In genomic region chr7:104207731-104208420, GRCh38 we compare ENCODE assay signal across 1 cellular context.
TF ChIP-seq lines count a peak whose summit lies in the region.

Gene ORC5, minus strand, starts transcription at chr7:104208013. Its CDS starts 109 bp downstream, at chr7:104207904.

TF ChIP-seq in HepG2, 621 proteins besides CTCF, POLR2A, EP300 and RAD21 (continued from another document and continues in another):
- TF ChIP-seq, protein P1, sequence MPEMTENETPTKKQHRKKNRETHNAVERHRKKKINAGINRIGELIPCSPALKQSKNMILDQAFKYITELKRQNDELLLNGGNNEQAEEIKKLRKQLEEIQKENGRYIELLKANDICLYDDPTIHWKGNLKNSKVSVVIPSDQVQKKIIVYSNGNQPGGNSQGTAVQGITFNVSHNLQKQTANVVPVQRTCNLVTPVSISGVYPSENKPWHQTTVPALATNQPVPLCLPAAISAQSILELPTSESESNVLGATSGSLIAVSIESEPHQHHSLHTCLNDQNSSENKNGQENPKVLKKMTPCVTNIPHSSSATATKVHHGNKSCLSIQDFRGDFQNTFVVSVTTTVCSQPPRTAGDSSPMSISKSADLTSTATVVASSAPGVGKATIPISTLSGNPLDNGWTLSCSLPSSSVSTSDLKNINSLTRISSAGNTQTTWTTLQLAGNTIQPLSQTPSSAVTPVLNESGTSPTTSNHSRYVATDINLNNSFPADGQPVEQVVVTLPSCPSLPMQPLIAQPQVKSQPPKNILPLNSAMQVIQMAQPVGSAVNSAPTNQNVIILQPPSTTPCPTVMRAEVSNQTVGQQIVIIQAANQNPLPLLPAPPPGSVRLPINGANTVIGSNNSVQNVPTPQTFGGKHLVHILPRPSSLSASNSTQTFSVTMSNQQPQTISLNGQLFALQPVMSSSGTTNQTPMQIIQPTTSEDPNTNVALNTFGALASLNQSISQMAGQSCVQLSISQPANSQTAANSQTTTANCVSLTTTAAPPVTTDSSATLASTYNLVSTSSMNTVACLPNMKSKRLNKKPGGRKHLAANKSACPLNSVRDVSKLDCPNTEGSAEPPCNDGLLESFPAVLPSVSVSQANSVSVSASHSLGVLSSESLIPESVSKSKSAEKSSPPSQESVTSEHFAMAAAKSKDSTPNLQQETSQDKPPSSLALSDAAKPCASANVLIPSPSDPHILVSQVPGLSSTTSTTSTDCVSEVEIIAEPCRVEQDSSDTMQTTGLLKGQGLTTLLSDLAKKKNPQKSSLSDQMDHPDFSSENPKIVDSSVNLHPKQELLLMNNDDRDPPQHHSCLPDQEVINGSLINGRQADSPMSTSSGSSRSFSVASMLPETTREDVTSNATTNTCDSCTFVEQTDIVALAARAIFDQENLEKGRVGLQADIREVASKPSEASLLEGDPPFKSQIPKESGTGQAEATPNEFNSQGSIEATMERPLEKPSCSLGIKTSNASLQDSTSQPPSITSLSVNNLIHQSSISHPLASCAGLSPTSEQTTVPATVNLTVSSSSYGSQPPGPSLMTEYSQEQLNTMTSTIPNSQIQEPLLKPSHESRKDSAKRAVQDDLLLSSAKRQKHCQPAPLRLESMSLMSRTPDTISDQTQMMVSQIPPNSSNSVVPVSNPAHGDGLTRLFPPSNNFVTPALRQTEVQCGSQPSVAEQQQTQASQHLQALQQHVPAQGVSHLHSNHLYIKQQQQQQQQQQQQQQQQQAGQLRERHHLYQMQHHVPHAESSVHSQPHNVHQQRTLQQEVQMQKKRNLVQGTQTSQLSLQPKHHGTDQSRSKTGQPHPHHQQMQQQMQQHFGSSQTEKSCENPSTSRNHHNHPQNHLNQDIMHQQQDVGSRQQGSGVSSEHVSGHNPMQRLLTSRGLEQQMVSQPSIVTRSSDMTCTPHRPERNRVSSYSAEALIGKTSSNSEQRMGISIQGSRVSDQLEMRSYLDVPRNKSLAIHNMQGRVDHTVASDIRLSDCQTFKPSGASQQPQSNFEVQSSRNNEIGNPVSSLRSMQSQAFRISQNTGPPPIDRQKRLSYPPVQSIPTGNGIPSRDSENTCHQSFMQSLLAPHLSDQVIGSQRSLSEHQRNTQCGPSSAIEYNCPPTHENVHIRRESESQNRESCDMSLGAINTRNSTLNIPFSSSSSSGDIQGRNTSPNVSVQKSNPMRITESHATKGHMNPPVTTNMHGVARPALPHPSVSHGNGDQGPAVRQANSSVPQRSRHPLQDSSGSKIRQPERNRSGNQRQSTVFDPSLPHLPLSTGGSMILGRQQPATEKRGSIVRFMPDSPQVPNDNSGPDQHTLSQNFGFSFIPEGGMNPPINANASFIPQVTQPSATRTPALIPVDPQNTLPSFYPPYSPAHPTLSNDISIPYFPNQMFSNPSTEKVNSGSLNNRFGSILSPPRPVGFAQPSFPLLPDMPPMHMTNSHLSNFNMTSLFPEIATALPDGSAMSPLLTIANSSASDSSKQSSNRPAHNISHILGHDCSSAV (CRISPR knock-in tag; IDR thresholded peaks at IDR 0.05; ENCODE audit: borderline replicate concordance), result no peak
- TF ChIP-seq TBL1XR1 (IDR thresholded peaks at IDR 0.05; ENCODE audit: borderline replicate concordance, low read length, partially characterized antibody), result no peak
- no peak for TF ChIP-seq ZNF460 (CRISPR knock-in tag; IDR thresholded peaks at IDR 0.05; ENCODE audit: borderline replicate concordance)
- TF ChIP-seq, protein P2, sequence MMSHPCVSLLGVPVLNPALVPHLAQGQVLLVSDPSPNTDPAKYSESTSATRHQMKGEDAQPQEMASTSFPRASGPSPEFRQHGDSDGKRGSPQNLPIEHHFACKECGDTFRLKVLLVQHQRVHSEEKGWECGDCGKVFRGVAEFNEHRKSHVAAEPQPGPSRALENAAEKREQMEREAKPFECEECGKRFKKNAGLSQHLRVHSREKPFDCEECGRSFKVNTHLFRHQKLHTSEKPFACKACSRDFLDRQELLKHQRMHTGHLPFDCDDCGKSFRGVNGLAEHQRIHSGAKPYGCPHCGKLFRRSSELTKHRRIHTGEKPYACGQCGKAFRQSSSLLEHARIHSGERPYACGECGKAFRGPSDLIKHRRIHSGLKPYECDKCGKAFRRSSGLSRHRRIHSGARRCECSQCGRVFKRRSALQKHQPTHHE (CRISPR knock-in tag; IDR thresholded peaks at IDR 0.05; ENCODE audit: borderline replicate concordance), result peak; percentile 50; the same call in 1 of the 2 replicates
- TF ChIP-seq ZNF552 (CRISPR knock-in tag; IDR thresholded peaks at IDR 0.05; ENCODE audit: borderline replicate concordance), result no peak
- peak; percentile 57; the same call in 1 of the 2 replicates for TF ChIP-seq ZNF143 (CRISPR knock-in tag; IDR thresholded peaks at IDR 0.05)
- no peak for TF ChIP-seq ZNF180 (CRISPR knock-in tag; IDR thresholded peaks at IDR 0.05; ENCODE audit: borderline replicate concordance, low read depth)
- no peak for TF ChIP-seq BRCA1 (CRISPR knock-in tag; IDR thresholded peaks at IDR 0.05)
- TF ChIP-seq, protein P3, sequence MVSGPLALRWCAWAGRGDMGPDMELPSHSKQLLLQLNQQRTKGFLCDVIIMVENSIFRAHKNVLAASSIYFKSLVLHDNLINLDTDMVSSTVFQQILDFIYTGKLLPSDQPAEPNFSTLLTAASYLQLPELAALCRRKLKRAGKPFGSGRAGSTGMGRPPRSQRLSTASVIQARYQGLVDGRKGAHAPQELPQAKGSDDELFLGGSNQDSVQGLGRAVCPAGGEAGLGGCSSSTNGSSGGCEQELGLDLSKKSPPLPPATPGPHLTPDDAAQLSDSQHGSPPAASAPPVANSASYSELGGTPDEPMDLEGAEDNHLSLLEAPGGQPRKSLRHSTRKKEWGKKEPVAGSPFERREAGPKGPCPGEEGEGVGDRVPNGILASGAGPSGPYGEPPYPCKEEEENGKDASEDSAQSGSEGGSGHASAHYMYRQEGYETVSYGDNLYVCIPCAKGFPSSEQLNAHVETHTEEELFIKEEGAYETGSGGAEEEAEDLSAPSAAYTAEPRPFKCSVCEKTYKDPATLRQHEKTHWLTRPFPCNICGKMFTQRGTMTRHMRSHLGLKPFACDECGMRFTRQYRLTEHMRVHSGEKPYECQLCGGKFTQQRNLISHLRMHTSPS (CRISPR knock-in tag; IDR thresholded peaks at IDR 0.05; ENCODE audit: low read depth), result 0 out of 2 replicates have a peak, but pooled peaks have one; percentile 5
- TF ChIP-seq TBX2 (CRISPR knock-in tag; IDR thresholded peaks at IDR 0.05; ENCODE audit: borderline replicate concordance), result peak; percentile 81; the same call in 1 of the 2 replicates
- peak; percentile 67; the same call in 1 of the 2 replicates for TF ChIP-seq ZNF160 (CRISPR knock-in tag; IDR thresholded peaks at IDR 0.05)
- no peak for TF ChIP-seq GLI4 (CRISPR knock-in tag; IDR thresholded peaks at IDR 0.05; ENCODE audit: borderline replicate concordance)
- TF ChIP-seq ZNF614 (CRISPR knock-in tag; IDR thresholded peaks at IDR 0.05; ENCODE audit: borderline replicate concordance), result peak; percentile 12; the same call in 1 of the 2 replicates
- TF ChIP-seq PHF20 (CRISPR knock-in tag; IDR thresholded peaks at IDR 0.05), result peak; percentile 89
- TF ChIP-seq ZNF629 (CRISPR knock-in tag; conservative IDR thresholded peaks at IDR 0.05), result no peak
- TF ChIP-seq MAZ (IDR thresholded peaks at IDR 0.05; ENCODE audit: borderline replicate concordance, low read depth, low read length), result no peak
- TF ChIP-seq MAZ (CRISPR knock-in tag; IDR thresholded peaks at IDR 0.05; ENCODE audit: low read depth), result peak; percentile 76
- no peak for TF ChIP-seq NFATC3 (CRISPR knock-in tag; IDR thresholded peaks at IDR 0.05)
- TF ChIP-seq, protein P4, sequence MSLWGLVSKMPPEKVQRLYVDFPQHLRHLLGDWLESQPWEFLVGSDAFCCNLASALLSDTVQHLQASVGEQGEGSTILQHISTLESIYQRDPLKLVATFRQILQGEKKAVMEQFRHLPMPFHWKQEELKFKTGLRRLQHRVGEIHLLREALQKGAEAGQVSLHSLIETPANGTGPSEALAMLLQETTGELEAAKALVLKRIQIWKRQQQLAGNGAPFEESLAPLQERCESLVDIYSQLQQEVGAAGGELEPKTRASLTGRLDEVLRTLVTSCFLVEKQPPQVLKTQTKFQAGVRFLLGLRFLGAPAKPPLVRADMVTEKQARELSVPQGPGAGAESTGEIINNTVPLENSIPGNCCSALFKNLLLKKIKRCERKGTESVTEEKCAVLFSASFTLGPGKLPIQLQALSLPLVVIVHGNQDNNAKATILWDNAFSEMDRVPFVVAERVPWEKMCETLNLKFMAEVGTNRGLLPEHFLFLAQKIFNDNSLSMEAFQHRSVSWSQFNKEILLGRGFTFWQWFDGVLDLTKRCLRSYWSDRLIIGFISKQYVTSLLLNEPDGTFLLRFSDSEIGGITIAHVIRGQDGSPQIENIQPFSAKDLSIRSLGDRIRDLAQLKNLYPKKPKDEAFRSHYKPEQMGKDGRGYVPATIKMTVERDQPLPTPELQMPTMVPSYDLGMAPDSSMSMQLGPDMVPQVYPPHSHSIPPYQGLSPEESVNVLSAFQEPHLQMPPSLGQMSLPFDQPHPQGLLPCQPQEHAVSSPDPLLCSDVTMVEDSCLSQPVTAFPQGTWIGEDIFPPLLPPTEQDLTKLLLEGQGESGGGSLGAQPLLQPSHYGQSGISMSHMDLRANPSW (CRISPR knock-in tag; IDR thresholded peaks at IDR 0.05; ENCODE audit: borderline replicate concordance), result no peak; the same call in 1 of the 2 replicates
- TF ChIP-seq FOXK2 (IDR thresholded peaks at IDR 0.05), result no peak
- TF ChIP-seq TRAFD1 (CRISPR knock-in tag; IDR thresholded peaks at IDR 0.05; ENCODE audit: borderline replicate concordance), result no peak
- no peak for TF ChIP-seq ZBTB44 (CRISPR knock-in tag; IDR thresholded peaks at IDR 0.05)
- TF ChIP-seq ZNF432 (CRISPR knock-in tag; IDR thresholded peaks at IDR 0.05; ENCODE audit: borderline replicate concordance), result no peak
- no peak for TF ChIP-seq ZNF768 (CRISPR knock-in tag; IDR thresholded peaks at IDR 0.05)
- no peak for TF ChIP-seq HMG20A (CRISPR knock-in tag; IDR thresholded peaks at IDR 0.05; ENCODE audit: borderline replicate concordance)
- peak; percentile 74 for TF ChIP-seq ZHX2 (IDR thresholded peaks at IDR 0.05; ENCODE audit: low read depth)
- TF ChIP-seq ZHX2 (CRISPR knock-in tag; IDR thresholded peaks at IDR 0.05; ENCODE audit: borderline replicate concordance), result no peak
- TF ChIP-seq ZNF746 (CRISPR knock-in tag; IDR thresholded peaks at IDR 0.05), result no peak
